Comparison of ENCODE assay signal across 15 cellular contexts in genomic region chr5:124180523-124181461, GRCh38.
DNase-seq lines count a peak whose midpoint lies in the region; ATAC-seq, FAIRE-seq and TF ChIP-seq lines count a peak whose summit lies in the region.
"Had no signal": no experiment of that assay in that cellular context is flagged by ENCODE, and none has a peak within 500 bp of the region (broad histone marks: within the 10 kb centered on the region; RNA-seq: fewer than 3 reads in every experiment).

No MANE protein-coding gene starts in this region.

- H3K27ac Mint-ChIP-seq in CD8-positive, alpha-beta T cell, result no peak overlapping the region
- H3K27ac Mint-ChIP-seq: dendritic cell treated with granulocyte-macrophage colony-stimulating factor and Interleukin-4, amounts not matched to agents 40 ng/mL and 50 ng/mL, for 4 days; T-cell had no signal

- no peaks in the 10 kb centered on the region for H3K9me2 ChIP-seq in Loucy (replicated peaks; ENCODE audit: low read depth, low read length)

- no peak overlapping the region for H2BK120ac ChIP-seq in mesenchymal stem cell (ENCODE audit: low read depth, low read length)

- H3F3A ChIP-seq in Loucy (ENCODE audit: low read depth), result no peaks in the 10 kb centered on the region

- no peaks in the 10 kb centered on the region for H3K79me2 ChIP-seq in Loucy (ENCODE audit: insufficient read depth, low read length)

- H2BK15ac ChIP-seq in mesenchymal stem cell (ENCODE audit: low read depth, poor library complexity, severe bottlenecking), result no peak overlapping the region

- no peaks in the 10 kb centered on the region for H3K79me1 ChIP-seq in mesenchymal stem cell (replicated peaks; ENCODE audit: low read length, poor library complexity, severe bottlenecking)

- H3K36me3 Mint-ChIP-seq in CD8-positive, alpha-beta T cell, result no peaks in the 10 kb centered on the region
- H3K36me3 Mint-ChIP-seq: T-cell had no signal

- H3K4me1 ChIP-seq in Loucy (ENCODE audit: insufficient read depth, low read length, poor library complexity, severe bottlenecking), result peaks cover 5% of the 10 kb centered on the region
- no peaks in the 10 kb centered on the region for H3K4me1 ChIP-seq in mesenchymal stem cell (ENCODE audit: control insufficient read depth, insufficient read depth, low read depth, low read length)
- no peaks in the 10 kb centered on the region for H3K4me1 ChIP-seq in CD8-positive, alpha-beta T cell (ENCODE audit: insufficient read depth, low read length)
- no peaks in the 10 kb centered on the region for H3K4me1 ChIP-seq in psoas muscle

- H4K91ac ChIP-seq in mesenchymal stem cell (ENCODE audit: low read length), result no peak overlapping the region

- no peak for TF ChIP-seq CTCF in Loucy (conservative IDR thresholded peaks at IDR 0.05; ENCODE audit: low read length)
- TF ChIP-seq CTCF in astrocyte of the spinal cord (IDR thresholded peaks at IDR 0.05; ENCODE audit: low read depth, low read length), result no peak
- TF ChIP-seq CTCF in D721Med (IDR thresholded peaks at IDR 0.05; ENCODE audit: insufficient read depth, missing control alignments), result no peak
- TF ChIP-seq CTCF in CD8-positive, alpha-beta T cell (IDR thresholded peaks at IDR 0.05), result no peak
- no peak for TF ChIP-seq CTCF in psoas muscle (IDR thresholded peaks at IDR 0.05)

- no peaks in the 10 kb centered on the region for H3K9me3 Mint-ChIP-seq in CD8-positive, alpha-beta T cell
- H3K9me3 Mint-ChIP-seq: dendritic cell treated with granulocyte-macrophage colony-stimulating factor and Interleukin-4, amounts not matched to agents 40 ng/mL and 50 ng/mL, for 4 days had no signal

- WGBS in mesenchymal stem cell, result 75% methylated on average over 3 of the region's 4 CpGs
- 80 to 86% (median 84%) methylated on average over 4 of the region's 4 CpGs for WGBS in psoas muscle, 3 donors

- no peaks in the 10 kb centered on the region for H3K4me1 Mint-ChIP-seq in CD8-positive, alpha-beta T cell (ENCODE audit: low read depth)
- H3K4me1 Mint-ChIP-seq: T-cell had no signal

- H3K9ac ChIP-seq in Loucy (ENCODE audit: low read depth, low read length, poor library complexity, severe bottlenecking), result no peak overlapping the region
- H3K9ac ChIP-seq in mesenchymal stem cell (ENCODE audit: low read length), result no peak overlapping the region

- H2BK5ac ChIP-seq in mesenchymal stem cell (ENCODE audit: low read depth, low read length, poor library complexity, severe bottlenecking), result no peak overlapping the region

- no peaks in the 10 kb centered on the region for H4K20me1 ChIP-seq in Loucy (ENCODE audit: insufficient read depth, low read length, poor library complexity, severe bottlenecking)

- POLR2A ChIA-PET in CD8-positive, alpha-beta T cell (lab: Charles Lee), result no interaction called here

- H3K27me3 Mint-ChIP-seq in CD8-positive, alpha-beta T cell (ENCODE audit: low read depth), result no peaks in the 10 kb centered on the region
- H3K27me3 Mint-ChIP-seq: dendritic cell treated with granulocyte-macrophage colony-stimulating factor and Interleukin-4, amounts not matched to agents 40 ng/mL and 50 ng/mL, for 4 days; T-cell had no signal

- CTCF ChIA-PET in CD8-positive, alpha-beta T cell (lab: Charles Lee), result no interaction called here

- H3K4ac ChIP-seq in mesenchymal stem cell (ENCODE audit: low read depth in 1 of 2, low read length in 2 of 2), result no peak overlapping the region

- in situ Hi-C loops in astrocyte of the spinal cord (cut with HindIII; ENCODE audit: low sequenced_read_pairs), result no loop called here

- DNase-seq in EL (peak; percentile 37), astrocyte of the spinal cord (ENCODE audit: low read depth, low spot score) (peak; percentile 65), mesenchymal stem cell (peak; percentile 52), D721Med (ENCODE audit: insufficient read length, low spot score) (no peak), psoas muscle (no peak)
- no peak for DNase-seq in CD8-positive, alpha-beta T cell
- DNase-seq: aorta; NCI-H1436; stimulated activated CD4-positive, alpha-beta T cell treated with anti-CD3 and anti-CD28 coated beads, Interleukin-2, amount 100 ng/mL, for 48 hours; T-cell had no signal

- H2AFZ ChIP-seq in Loucy (ENCODE audit: low read length) (peak overlapping the region; percentile 64; the same call in 1 of the 2 replicates), mesenchymal stem cell (ENCODE audit: low read depth, low read length) (no peak overlapping the region)

- no peaks in the 10 kb centered on the region for H3K9me3 ChIP-seq in Loucy (ENCODE audit: insufficient read depth, low read depth, low read length)
- H3K9me3 ChIP-seq in mesenchymal stem cell (ENCODE audit: control insufficient read depth, low read length), result peaks cover 3% of the 10 kb centered on the region
- no peaks in the 10 kb centered on the region for H3K9me3 ChIP-seq in CD8-positive, alpha-beta T cell (ENCODE audit: low read length)
- H3K9me3 ChIP-seq in psoas muscle, result no peaks in the 10 kb centered on the region
- H3K9me3 ChIP-seq: vagina had no signal

- no peak overlapping the region for H2AK5ac ChIP-seq in mesenchymal stem cell (ENCODE audit: low read length, severe bottlenecking)

- H3K36me3 ChIP-seq in Loucy (ENCODE audit: insufficient read depth, low read length) (no peaks in the 10 kb centered on the region), mesenchymal stem cell (ENCODE audit: control insufficient read depth in 1 of 2, insufficient read depth in 2 of 2, low read depth in 1 of 2, low read length in 2 of 2) (no peaks in the 10 kb centered on the region), psoas muscle (ENCODE audit: insufficient read depth in 1 of 2, low read depth in 1 of 2) (no peaks in the 10 kb centered on the region)
- no peaks in the 10 kb centered on the region for H3K36me3 ChIP-seq in CD8-positive, alpha-beta T cell (ENCODE audit: insufficient read depth, low read length)
- H3K36me3 ChIP-seq: vagina had no signal

- H3K27ac ChIP-seq in mesenchymal stem cell (ENCODE audit: low read length, poor library complexity, severe bottlenecking), result no peak overlapping the region
- no peak overlapping the region for H3K27ac ChIP-seq in CD8-positive, alpha-beta T cell (ENCODE audit: low read depth, low read length)
- H3K27ac ChIP-seq in psoas muscle, result no peak overlapping the region
- H3K27ac ChIP-seq: epithelial cell of prostate, vagina had no signal

- H3K4me3 ChIP-seq in Loucy (ENCODE audit: low read length, poor library complexity, severe bottlenecking) (no peak overlapping the region), astrocyte of the spinal cord (ENCODE audit: low read depth, low read length) (no peak overlapping the region), mesenchymal stem cell (ENCODE audit: insufficient read depth in 1 of 2, low read depth in 1 of 2, low read length in 2 of 2) (no peak overlapping the region), psoas muscle (no peak overlapping the region)
- no peak overlapping the region for H3K4me3 ChIP-seq in CD8-positive, alpha-beta T cell (ENCODE audit: low read depth, low read length)
- H3K4me3 ChIP-seq: vagina had no signal

- H3K4me3 Mint-ChIP-seq in CD8-positive, alpha-beta T cell, result no peak overlapping the region
- H3K4me3 Mint-ChIP-seq: dendritic cell treated with granulocyte-macrophage colony-stimulating factor and Interleukin-4, amounts not matched to agents 40 ng/mL and 50 ng/mL, for 4 days; T-cell had no signal

- H3K23ac ChIP-seq in mesenchymal stem cell (ENCODE audit: low read length in 2 of 2), result no peak overlapping the region

- H3K27me3 ChIP-seq in Loucy (ENCODE audit: insufficient read depth, low read length, poor library complexity, severe bottlenecking), result no peaks in the 10 kb centered on the region
- H3K27me3 ChIP-seq in mesenchymal stem cell (ENCODE audit: control insufficient read depth in 1 of 2, insufficient read depth in 1 of 2, low read length in 2 of 2), result no peaks in the 10 kb centered on the region
- no peaks in the 10 kb centered on the region for H3K27me3 ChIP-seq in CD8-positive, alpha-beta T cell (ENCODE audit: insufficient read depth, low read length)
- H3K27me3 ChIP-seq in psoas muscle (ENCODE audit: insufficient read depth in 3 of 3, low read length in 2 of 3), result no peaks in the 10 kb centered on the region
- H3K27me3 ChIP-seq: vagina had no signal

- H3K18ac ChIP-seq in mesenchymal stem cell (ENCODE audit: low read depth in 1 of 2, low read length in 2 of 2), result no peak overlapping the region

- intact Hi-C loops in CD8-positive, alpha-beta T cell (cut with DNase I, micrococcal nuclease), result no loop called here
- intact Hi-C loops in psoas muscle (cut with DNase I), result no loop called here

- H3K4me2 ChIP-seq in Loucy (ENCODE audit: low read depth, low read length, poor library complexity, severe bottlenecking), result no peak overlapping the region
- H3K4me2 ChIP-seq in mesenchymal stem cell (ENCODE audit: low read length, poor library complexity, severe bottlenecking), result no peak overlapping the region

- H4K8ac ChIP-seq in mesenchymal stem cell (ENCODE audit: low read length), result no peak overlapping the region

- H2BK12ac ChIP-seq in mesenchymal stem cell (ENCODE audit: low read length in 2 of 2), result no peak overlapping the region

- ATAC-seq in GM21576 (IDR thresholded peaks at IDR 0.05; ENCODE audit: unreplicated experiment) (no peak), psoas muscle (no peak)
- no peak for ATAC-seq in CD8-positive, alpha-beta T cell
- ATAC-seq: T-cell had no signal

- FAIRE-seq in D721Med (lab: Jason Lieb, UNC), result no peak

- no peak overlapping the region for H3K14ac ChIP-seq in mesenchymal stem cell (ENCODE audit: low read length in 2 of 2)

Comparison
In these comparisons a context has a peak if more than half of its experiments do, and no peak if none do; other contexts are left out.
1. DNase-seq: peak in EL (single experiment), astrocyte of the spinal cord (single experiment) and mesenchymal stem cell (single experiment); none in D721Med (single experiment), CD8-positive, alpha-beta T cell (0 of 7) and psoas muscle (0 of 2).